In genomic region chr17:42677921-42678781, GRCh38 we compare ENCODE assay signal across 1 cellular context.
A peak's percentile ranks its signal among the peaks of the same experiment; 100 is the strongest.
TF ChIP-seq lines count a peak whose summit lies in the region.

No MANE protein-coding gene starts in this region.

TF ChIP-seq in HepG2, 621 proteins besides CTCF, POLR2A, EP300 and RAD21 (continued from another document and continues in another):
- TF ChIP-seq CAMTA2 (CRISPR knock-in tag; IDR thresholded peaks at IDR 0.05; ENCODE audit: borderline replicate concordance) (no peak), NR2C2 (CRISPR knock-in tag; IDR thresholded peaks at IDR 0.05; ENCODE audit: borderline replicate concordance) (peak; percentile 53; the same call in 1 of the 2 replicates), CENPBD1 (CRISPR knock-in tag; IDR thresholded peaks at IDR 0.05; ENCODE audit: borderline replicate concordance, low read depth) (no peak), ZBTB33 (CRISPR knock-in tag; IDR thresholded peaks at IDR 0.05) (0 out of 2 replicates have a peak, but pooled peaks have one; percentile 26), HNF4A (CRISPR knock-in tag; IDR thresholded peaks at IDR 0.05) (peak; percentile 61), ZNF788 (CRISPR knock-in tag; IDR thresholded peaks at IDR 0.05; ENCODE audit: borderline replicate concordance) (peak; percentile 81; the same call in 1 of the 2 replicates), MXD3 (CRISPR knock-in tag; IDR thresholded peaks at IDR 0.05) (peak; percentile 83), ZSCAN22 (CRISPR knock-in tag; IDR thresholded peaks at IDR 0.05) (no peak), SNAI1 (CRISPR knock-in tag; IDR thresholded peaks at IDR 0.05; ENCODE audit: borderline replicate concordance) (no peak), SIX1 (CRISPR knock-in tag; IDR thresholded peaks at IDR 0.05; ENCODE audit: borderline replicate concordance) (no peak), GMEB1 (CRISPR knock-in tag; IDR thresholded peaks at IDR 0.05; ENCODE audit: borderline replicate concordance) (peak; percentile 47; the same call in 1 of the 2 replicates), TOE1 (CRISPR knock-in tag; IDR thresholded peaks at IDR 0.05) (no peak), ZNF501 (CRISPR knock-in tag; IDR thresholded peaks at IDR 0.05) (peak; percentile 50), ZNF674 (CRISPR knock-in tag; IDR thresholded peaks at IDR 0.05; ENCODE audit: low read depth) (no peak), NR1H2 (CRISPR knock-in tag; IDR thresholded peaks at IDR 0.05; ENCODE audit: borderline replicate concordance, low read depth) (peak; percentile 38; the same call in 1 of the 2 replicates), AGO2 (optimal IDR thresholded peaks at IDR 0.05; ENCODE audit: low read depth, low read length) (peak; percentile 61), ZNF543 (CRISPR knock-in tag; IDR thresholded peaks at IDR 0.05) (peak; percentile 69; the same call in 1 of the 2 replicates), TBX3 (IDR thresholded peaks at IDR 0.05; ENCODE audit: borderline replicate concordance) (no peak), ZNF326 (CRISPR knock-in tag; IDR thresholded peaks at IDR 0.05; ENCODE audit: borderline replicate concordance) (no peak; the same call in 1 of the 2 replicates), ZNF136 (CRISPR knock-in tag; IDR thresholded peaks at IDR 0.05; ENCODE audit: low read depth) (no peak), FOXJ3 (CRISPR knock-in tag; IDR thresholded peaks at IDR 0.05; ENCODE audit: borderline replicate concordance) (no peak; the same call in 1 of the 2 replicates), DZIP1 (CRISPR knock-in tag; IDR thresholded peaks at IDR 0.05) (no peak), MED1 (CRISPR knock-in tag; IDR thresholded peaks at IDR 0.05) (peak; percentile 87), NONO (IDR thresholded peaks at IDR 0.05) (no peak), NONO (CRISPR knock-in tag; conservative IDR thresholded peaks at IDR 0.05) (no peak), ZNF567 (CRISPR knock-in tag; IDR thresholded peaks at IDR 0.05; ENCODE audit: borderline replicate concordance) (no peak; the same call in 1 of the 2 replicates), SP1 (IDR thresholded peaks at IDR 0.05) (no peak), SP1 (CRISPR knock-in tag; IDR thresholded peaks at IDR 0.05) (no peak; the same call in 1 of the 2 replicates), DR1 (CRISPR knock-in tag; IDR thresholded peaks at IDR 0.05) (peak; percentile 50; the same call in 1 of the 2 replicates), YEATS4 (CRISPR knock-in tag; IDR thresholded peaks at IDR 0.05; ENCODE audit: borderline replicate concordance) (peak; percentile 90), BRF2 (CRISPR knock-in tag; IDR thresholded peaks at IDR 0.05) (no peak), ZFAT (CRISPR knock-in tag; conservative IDR thresholded peaks at IDR 0.05) (no peak), ZNF629 (CRISPR knock-in tag; conservative IDR thresholded peaks at IDR 0.05) (0 out of 2 replicates have a peak, but pooled peaks have one; percentile 3), AHDC1 (CRISPR knock-in tag; IDR thresholded peaks at IDR 0.05; ENCODE audit: borderline replicate concordance) (peak; percentile 56; the same call in 1 of the 2 replicates), PITX1 (CRISPR knock-in tag; IDR thresholded peaks at IDR 0.05) (peak; percentile 76; the same call in 1 of the 2 replicates), CERS6 (CRISPR knock-in tag; IDR thresholded peaks at IDR 0.05) (no peak), ZSCAN30 (CRISPR knock-in tag; IDR thresholded peaks at IDR 0.05) (no peak), USF2 (IDR thresholded peaks at IDR 0.05; ENCODE audit: low read depth, low read length) (0 out of 2 replicates have a peak, but pooled peaks have one; percentile 18), USF2 (CRISPR knock-in tag; IDR thresholded peaks at IDR 0.05; ENCODE audit: borderline replicate concordance) (no peak), TOPORS (CRISPR knock-in tag; IDR thresholded peaks at IDR 0.05) (no peak), WIZ (CRISPR knock-in tag; IDR thresholded peaks at IDR 0.05) (no peak), HMG20B (CRISPR knock-in tag; conservative IDR thresholded peaks at IDR 0.05) (no peak; the same call in 1 of the 2 replicates), ARID3A (IDR thresholded peaks at IDR 0.05; ENCODE audit: low read depth, low read length) (peak; percentile 51), ZNF317 (CRISPR knock-in tag; IDR thresholded peaks at IDR 0.05) (no peak), ZNF160 (CRISPR knock-in tag; IDR thresholded peaks at IDR 0.05) (no peak; the same call in 1 of the 2 replicates), RARG (CRISPR knock-in tag; IDR thresholded peaks at IDR 0.05; ENCODE audit: low read depth) (no peak), ZNF605 (CRISPR knock-in tag; IDR thresholded peaks at IDR 0.05) (peak; percentile 79)
